In the genomic region with DNA sequence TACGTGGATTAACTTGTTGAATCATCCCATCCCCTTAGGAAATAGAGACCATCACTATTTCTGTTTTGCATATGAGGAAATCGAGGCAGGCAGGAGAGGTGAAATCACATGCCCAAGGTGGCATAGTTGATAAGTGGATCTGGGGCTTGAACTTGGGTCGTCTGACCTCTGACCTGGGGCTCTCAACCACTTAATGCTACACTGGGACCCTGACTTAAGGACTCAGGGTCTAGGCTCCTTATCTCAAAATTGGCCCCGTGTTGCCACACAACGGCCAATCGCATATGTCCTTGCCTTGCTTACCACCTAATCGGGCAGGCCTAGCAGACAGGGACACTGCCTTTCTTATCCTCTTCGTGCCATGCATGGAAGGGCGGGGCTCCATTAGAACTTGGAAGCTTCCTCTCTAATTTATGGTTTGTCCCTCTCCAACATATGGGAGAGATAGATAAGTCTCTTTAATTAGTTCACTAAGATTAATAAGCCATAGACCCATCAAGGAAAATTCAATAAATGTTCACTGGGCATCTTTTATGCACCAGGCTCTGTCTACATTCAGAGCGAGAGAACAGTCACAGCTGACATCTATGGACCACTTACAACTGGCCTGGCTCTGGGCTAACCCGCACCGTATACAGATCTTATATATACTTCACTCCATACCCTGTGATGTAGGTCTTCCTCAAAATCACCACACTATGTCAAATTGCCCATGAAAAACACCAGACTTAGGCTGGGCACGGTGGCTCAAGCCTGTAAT, we compare ENCODE assay signal across 1 cellular context.
TF ChIP-seq lines count a peak whose summit lies in the region.

No MANE protein-coding gene starts in this region.

TF ChIP-seq in K562, 482 proteins besides CTCF, POLR2A, EP300 and RAD21 (continued from another document and continues in another):
- TF ChIP-seq, protein P1, sequence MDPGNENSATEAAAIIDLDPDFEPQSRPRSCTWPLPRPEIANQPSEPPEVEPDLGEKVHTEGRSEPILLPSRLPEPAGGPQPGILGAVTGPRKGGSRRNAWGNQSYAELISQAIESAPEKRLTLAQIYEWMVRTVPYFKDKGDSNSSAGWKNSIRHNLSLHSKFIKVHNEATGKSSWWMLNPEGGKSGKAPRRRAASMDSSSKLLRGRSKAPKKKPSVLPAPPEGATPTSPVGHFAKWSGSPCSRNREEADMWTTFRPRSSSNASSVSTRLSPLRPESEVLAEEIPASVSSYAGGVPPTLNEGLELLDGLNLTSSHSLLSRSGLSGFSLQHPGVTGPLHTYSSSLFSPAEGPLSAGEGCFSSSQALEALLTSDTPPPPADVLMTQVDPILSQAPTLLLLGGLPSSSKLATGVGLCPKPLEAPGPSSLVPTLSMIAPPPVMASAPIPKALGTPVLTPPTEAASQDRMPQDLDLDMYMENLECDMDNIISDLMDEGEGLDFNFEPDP (CRISPR knock-in tag; IDR thresholded peaks at IDR 0.05) = no peak
- TF ChIP-seq HDGF (IDR thresholded peaks at IDR 0.05) (no peak), ZNF134 (CRISPR knock-in tag; conservative IDR thresholded peaks at IDR 0.05) (no peak), MTA2 (IDR thresholded peaks at IDR 0.05; ENCODE audit: low read depth) (peak; percentile 76), LCOR (CRISPR knock-in tag; IDR thresholded peaks at IDR 0.05) (no peak), POLR2AphosphoS5 (IDR thresholded peaks at IDR 0.05; ENCODE audit: control insufficient read depth, insufficient read depth, low read depth, low read length) (peak; percentile 82), ATF7 (IDR thresholded peaks at IDR 0.05) (0 out of 2 replicates have a peak, but pooled peaks have one; percentile 20), NEUROD1 (IDR thresholded peaks at IDR 0.05; ENCODE audit: borderline replicate concordance, low read depth, low read length, partially characterized antibody) (peak; percentile 21), CAMTA2 (CRISPR knock-in tag; conservative IDR thresholded peaks at IDR 0.05) (no peak), RCOR1 (IDR thresholded peaks at IDR 0.05; ENCODE audit: borderline replicate concordance in 1 of 2, low read depth in 2 of 2, low read length in 2 of 2) (peak in 1 of 2 experiments; percentile 59; a peak in 1 of 4 replicates), TCF7 (IDR thresholded peaks at IDR 0.05; ENCODE audit: borderline replicate concordance) (no peak), CTBP1 (IDR thresholded peaks at IDR 0.05; ENCODE audit: borderline replicate concordance) (peak; percentile 28; the same call in 1 of the 2 replicates), TAF7 (tag; IDR thresholded peaks at IDR 0.05) (no peak), JUNB (CRISPR knock-in tag; conservative IDR thresholded peaks at IDR 0.05) (no peak), ZEB2 (IDR thresholded peaks at IDR 0.05) (no peak), CEBPB (tag; IDR thresholded peaks at IDR 0.05) (0 out of 2 replicates have a peak, but pooled peaks have one; percentile 24), E2F8 (IDR thresholded peaks at IDR 0.05; ENCODE audit: low read depth, partially characterized antibody) (no peak), CREBBP (IDR thresholded peaks at IDR 0.05; ENCODE audit: low read depth, low read length) (no peak), ZNF146 (CRISPR knock-in tag; IDR thresholded peaks at IDR 0.05; ENCODE audit: unreplicated experiment) (no peak), FOXA3 (CRISPR knock-in tag; conservative IDR thresholded peaks at IDR 0.05 in 1 of 2, IDR thresholded peaks at IDR 0.05 in 1 of 2) (no peak), HLTF (IDR thresholded peaks at IDR 0.05) (no peak), ZNF347 (CRISPR knock-in tag; IDR thresholded peaks at IDR 0.05; ENCODE audit: low read depth) (no peak), ETV5 (CRISPR knock-in tag; IDR thresholded peaks at IDR 0.05; ENCODE audit: low read depth) (no peak), RBBP5 (IDR thresholded peaks at IDR 0.05; ENCODE audit: borderline replicate concordance, insufficient read depth, low read length, poor library complexity, severe bottlenecking) (no peak), RBFOX2 (IDR thresholded peaks at IDR 0.05; ENCODE audit: low read depth, low read length) (no peak), CREB1 (IDR thresholded peaks at IDR 0.05) (no peak), CREB1 (CRISPR knock-in tag; IDR thresholded peaks at IDR 0.05) (no peak), L3MBTL2 (IDR thresholded peaks at IDR 0.05) (0 out of 2 replicates have a peak, but pooled peaks have one; percentile 12), MEIS2 (IDR thresholded peaks at IDR 0.05; ENCODE audit: partially characterized antibody) (peak; percentile 96), ZNF696 (CRISPR knock-in tag; conservative IDR thresholded peaks at IDR 0.05) (no peak), U2AF2 (optimal IDR thresholded peaks at IDR 0.05; ENCODE audit: low read depth, low read length) (no peak), DIDO1 (tag; IDR thresholded peaks at IDR 0.05; ENCODE audit: low read depth) (no peak), PML (IDR thresholded peaks at IDR 0.05; ENCODE audit: low read length) (peak; percentile 76), SLC30A9 (CRISPR knock-in tag; IDR thresholded peaks at IDR 0.05) (no peak), POLR2H (tag; IDR thresholded peaks at IDR 0.05; ENCODE audit: low read depth) (no peak), NUFIP1 (IDR thresholded peaks at IDR 0.05; ENCODE audit: partially characterized antibody) (no peak), TRIM24 (IDR thresholded peaks at IDR 0.05) (peak; percentile 80 to 82), HNRNPK (IDR thresholded peaks at IDR 0.05; ENCODE audit: low read depth, low read length, poor library complexity, severe bottlenecking) (no peak)
- TF ChIP-seq, protein P2, sequence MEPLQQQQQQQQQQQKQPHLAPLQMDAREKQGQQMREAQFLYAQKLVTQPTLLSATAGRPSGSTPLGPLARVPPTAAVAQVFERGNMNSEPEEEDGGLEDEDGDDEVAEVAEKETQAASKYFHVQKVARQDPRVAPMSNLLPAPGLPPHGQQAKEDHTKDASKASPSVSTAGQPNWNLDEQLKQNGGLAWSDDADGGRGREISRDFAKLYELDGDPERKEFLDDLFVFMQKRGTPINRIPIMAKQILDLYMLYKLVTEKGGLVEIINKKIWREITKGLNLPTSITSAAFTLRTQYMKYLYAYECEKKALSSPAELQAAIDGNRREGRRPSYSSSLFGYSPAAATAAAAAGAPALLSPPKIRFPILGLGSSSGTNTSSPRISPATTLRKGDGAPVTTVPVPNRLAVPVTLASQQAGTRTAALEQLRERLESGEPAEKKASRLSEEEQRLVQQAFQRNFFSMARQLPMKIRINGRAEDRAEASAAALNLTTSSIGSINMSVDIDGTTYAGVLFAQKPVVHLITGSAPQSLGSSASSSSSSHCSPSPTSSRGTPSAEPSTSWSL (CRISPR knock-in tag; IDR thresholded peaks at IDR 0.05; ENCODE audit: borderline replicate concordance) = no peak
- TF ChIP-seq, protein P3, sequence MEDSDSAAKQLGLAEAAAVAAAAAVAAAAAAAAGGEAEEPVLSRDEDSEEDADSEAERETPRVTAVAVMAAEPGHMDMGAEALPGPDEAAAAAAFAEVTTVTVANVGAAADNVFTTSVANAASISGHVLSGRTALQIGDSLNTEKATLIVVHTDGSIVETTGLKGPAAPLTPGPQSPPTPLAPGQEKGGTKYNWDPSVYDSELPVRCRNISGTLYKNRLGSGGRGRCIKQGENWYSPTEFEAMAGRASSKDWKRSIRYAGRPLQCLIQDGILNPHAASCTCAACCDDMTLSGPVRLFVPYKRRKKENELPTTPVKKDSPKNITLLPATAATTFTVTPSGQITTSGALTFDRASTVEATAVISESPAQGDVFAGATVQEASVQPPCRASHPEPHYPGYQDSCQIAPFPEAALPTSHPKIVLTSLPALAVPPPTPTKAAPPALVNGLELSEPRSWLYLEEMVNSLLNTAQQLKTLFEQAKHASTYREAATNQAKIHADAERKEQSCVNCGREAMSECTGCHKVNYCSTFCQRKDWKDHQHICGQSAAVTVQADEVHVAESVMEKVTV (CRISPR knock-in tag; IDR thresholded peaks at IDR 0.05) = no peak
- TF ChIP-seq, protein P4, sequence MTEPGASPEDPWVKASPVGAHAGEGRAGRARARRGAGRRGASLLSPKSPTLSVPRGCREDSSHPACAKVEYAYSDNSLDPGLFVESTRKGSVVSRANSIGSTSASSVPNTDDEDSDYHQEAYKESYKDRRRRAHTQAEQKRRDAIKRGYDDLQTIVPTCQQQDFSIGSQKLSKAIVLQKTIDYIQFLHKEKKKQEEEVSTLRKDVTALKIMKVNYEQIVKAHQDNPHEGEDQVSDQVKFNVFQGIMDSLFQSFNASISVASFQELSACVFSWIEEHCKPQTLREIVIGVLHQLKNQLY (CRISPR knock-in tag; conservative IDR thresholded peaks at IDR 0.05) = no peak
- TF ChIP-seq, protein P5, sequence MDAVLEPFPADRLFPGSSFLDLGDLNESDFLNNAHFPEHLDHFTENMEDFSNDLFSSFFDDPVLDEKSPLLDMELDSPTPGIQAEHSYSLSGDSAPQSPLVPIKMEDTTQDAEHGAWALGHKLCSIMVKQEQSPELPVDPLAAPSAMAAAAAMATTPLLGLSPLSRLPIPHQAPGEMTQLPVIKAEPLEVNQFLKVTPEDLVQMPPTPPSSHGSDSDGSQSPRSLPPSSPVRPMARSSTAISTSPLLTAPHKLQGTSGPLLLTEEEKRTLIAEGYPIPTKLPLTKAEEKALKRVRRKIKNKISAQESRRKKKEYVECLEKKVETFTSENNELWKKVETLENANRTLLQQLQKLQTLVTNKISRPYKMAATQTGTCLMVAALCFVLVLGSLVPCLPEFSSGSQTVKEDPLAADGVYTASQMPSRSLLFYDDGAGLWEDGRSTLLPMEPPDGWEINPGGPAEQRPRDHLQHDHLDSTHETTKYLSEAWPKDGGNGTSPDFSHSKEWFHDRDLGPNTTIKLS (IDR thresholded peaks at IDR 0.05; ENCODE audit: borderline replicate concordance, low read depth) = no peak
- TF ChIP-seq, protein P6, sequence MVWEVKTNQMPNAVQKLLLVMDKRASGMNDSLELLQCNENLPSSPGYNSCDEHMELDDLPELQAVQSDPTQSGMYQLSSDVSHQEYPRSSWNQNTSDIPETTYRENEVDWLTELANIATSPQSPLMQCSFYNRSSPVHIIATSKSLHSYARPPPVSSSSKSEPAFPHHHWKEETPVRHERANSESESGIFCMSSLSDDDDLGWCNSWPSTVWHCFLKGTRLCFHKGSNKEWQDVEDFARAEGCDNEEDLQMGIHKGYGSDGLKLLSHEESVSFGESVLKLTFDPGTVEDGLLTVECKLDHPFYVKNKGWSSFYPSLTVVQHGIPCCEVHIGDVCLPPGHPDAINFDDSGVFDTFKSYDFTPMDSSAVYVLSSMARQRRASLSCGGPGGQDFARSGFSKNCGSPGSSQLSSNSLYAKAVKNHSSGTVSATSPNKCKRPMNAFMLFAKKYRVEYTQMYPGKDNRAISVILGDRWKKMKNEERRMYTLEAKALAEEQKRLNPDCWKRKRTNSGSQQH (CRISPR knock-in tag; IDR thresholded peaks at IDR 0.05) = no peak
- TF ChIP-seq, protein P7, sequence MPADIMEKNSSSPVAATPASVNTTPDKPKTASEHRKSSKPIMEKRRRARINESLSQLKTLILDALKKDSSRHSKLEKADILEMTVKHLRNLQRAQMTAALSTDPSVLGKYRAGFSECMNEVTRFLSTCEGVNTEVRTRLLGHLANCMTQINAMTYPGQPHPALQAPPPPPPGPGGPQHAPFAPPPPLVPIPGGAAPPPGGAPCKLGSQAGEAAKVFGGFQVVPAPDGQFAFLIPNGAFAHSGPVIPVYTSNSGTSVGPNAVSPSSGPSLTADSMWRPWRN (IDR thresholded peaks at IDR 0.05; ENCODE audit: low read depth) = no peak
- TF ChIP-seq, protein P8, sequence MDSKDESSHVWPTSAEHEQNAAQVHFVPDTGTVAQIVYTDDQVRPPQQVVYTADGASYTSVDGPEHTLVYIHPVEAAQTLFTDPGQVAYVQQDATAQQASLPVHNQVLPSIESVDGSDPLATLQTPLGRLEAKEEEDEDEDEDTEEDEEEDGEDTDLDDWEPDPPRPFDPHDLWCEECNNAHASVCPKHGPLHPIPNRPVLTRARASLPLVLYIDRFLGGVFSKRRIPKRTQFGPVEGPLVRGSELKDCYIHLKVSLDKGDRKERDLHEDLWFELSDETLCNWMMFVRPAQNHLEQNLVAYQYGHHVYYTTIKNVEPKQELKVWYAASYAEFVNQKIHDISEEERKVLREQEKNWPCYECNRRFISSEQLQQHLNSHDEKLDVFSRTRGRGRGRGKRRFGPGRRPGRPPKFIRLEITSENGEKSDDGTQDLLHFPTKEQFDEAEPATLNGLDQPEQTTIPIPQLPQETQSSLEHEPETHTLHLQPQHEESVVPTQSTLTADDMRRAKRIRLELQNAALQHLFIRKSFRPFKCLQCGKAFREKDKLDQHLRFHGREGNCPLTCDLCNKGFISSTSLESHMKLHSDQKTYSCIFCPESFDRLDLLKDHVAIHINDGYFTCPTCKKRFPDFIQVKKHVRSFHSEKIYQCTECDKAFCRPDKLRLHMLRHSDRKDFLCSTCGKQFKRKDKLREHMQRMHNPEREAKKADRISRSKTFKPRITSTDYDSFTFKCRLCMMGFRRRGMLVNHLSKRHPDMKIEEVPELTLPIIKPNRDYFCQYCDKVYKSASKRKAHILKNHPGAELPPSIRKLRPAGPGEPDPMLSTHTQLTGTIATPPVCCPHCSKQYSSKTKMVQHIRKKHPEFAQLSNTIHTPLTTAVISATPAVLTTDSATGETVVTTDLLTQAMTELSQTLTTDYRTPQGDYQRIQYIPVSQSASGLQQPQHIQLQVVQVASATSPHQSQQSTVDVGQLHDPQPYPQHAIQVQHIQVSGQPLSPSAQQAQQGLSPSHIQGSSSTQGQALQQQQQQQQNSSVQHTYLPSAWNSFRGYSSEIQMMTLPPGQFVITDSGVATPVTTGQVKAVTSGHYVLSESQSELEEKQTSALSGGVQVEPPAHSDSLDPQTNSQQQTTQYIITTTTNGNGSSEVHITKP (IDR thresholded peaks at IDR 0.05; ENCODE audit: partially characterized antibody) = peak; percentile 51
